ENCODE assay signal across 8 cellular contexts in the genomic region with DNA sequence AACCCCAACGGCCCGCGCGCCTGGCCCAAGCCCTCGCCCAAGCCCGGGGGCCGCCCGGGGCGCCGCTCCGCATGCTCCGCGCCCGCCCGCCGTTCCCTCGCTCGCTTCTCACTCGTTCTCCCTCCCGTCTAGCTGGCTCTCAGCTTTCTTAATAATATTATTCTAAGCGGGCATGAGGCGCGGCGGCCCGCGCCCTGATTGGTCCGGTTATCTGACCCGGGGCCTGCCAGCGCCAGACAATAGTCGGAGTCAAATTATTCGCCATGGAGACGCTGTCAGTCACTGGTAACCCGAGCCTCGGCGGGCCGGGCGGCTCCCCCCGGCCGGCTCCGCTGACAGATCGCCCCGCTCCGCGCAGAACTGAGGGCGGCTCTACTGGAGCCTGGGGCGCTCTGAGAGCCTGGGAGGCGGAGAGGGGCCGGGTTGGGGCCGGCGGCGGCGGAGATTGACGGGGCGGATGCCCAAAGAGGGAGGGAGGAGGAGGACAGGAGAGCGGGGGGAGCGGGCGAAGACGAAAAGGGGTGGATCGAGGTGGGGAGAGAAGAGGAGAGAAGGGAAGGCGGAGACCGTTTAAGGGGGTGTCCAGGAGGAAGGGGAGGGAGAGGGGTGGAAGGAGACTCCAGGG. TPM values are rescaled to one million over a fixed set of nuclear protein-coding genes. Genes with fewer than 3 reads are reported as not detected.
DNase-seq lines count a peak whose midpoint lies in the region; ATAC-seq and TF ChIP-seq lines count a peak whose summit lies in the region.

A gene (minus strand): TSS at position 150 of the 625 bp plus-strand sequence. CDS start 342 bp downstream, outside the sequence.

- DNase-seq in activated CD4-positive, alpha-beta T cell treated with anti-CD3 and anti-CD28 coated beads for 36 hours: peak; percentile 38
- no peak for DNase-seq in activated CD4-positive, alpha-beta T cell treated with anti-CD3 and anti-CD28 coated beads for 4 hours
- peak; percentile 96 for DNase-seq in NCI-H146 treated with DMSO at 0.1 percent for 48 hours (lab: John Stamatoyannopoulos, UW; ENCODE audit: unreplicated experiment)
- no peak for DNase-seq in activated CD4-positive, alpha-beta memory T cell treated with anti-CD3 and anti-CD28 coated beads for 36 hours
- DNase-seq in foreskin fibroblast: peak; percentile 98
- DNase-seq in natural killer cell treated with Interleukin-12 subunit alpha and Interleukin-12 subunit beta and Interleukin-15 and Interleukin-18, amount 100 ng/mL, for 72 hours (ENCODE audit: low spot score): peak; percentile 41
- no peak for DNase-seq in SW 1271 (lab: John Stamatoyannopoulos, UW)

- H3K36me3 Mint-ChIP-seq in activated CD4-positive, alpha-beta T cell treated with anti-CD3 and anti-CD28 coated beads for 36 hours (ENCODE audit: low read depth): no peaks in the 10 kb centered on the region
- H3K36me3 Mint-ChIP-seq in activated CD4-positive, alpha-beta memory T cell treated with anti-CD3 and anti-CD28 coated beads for 36 hours: no peaks in the 10 kb centered on the region
- no peaks in the 10 kb centered on the region for H3K36me3 Mint-ChIP-seq in natural killer cell treated with Interleukin-12 subunit alpha and Interleukin-12 subunit beta and Interleukin-15 and Interleukin-18, amount 100 ng/mL, for 72 hours

- peak within 1 kb of the TSS; percentile 58 to 66 for H3K4me3 ChIP-seq in foreskin fibroblast (ENCODE audit: low read depth in 1 of 2, low read length in 2 of 2)

- peak; percentile 16 for ATAC-seq in activated CD4-positive, alpha-beta T cell treated with anti-CD3 and anti-CD28 coated beads for 36 hours
- peak in 1 of 2 donors; percentile 25 for ATAC-seq in natural killer cell treated with Interleukin-12 subunit alpha and Interleukin-12 subunit beta and Interleukin-15 and Interleukin-18, amount 100 ng/mL, for 72 hours
- ATAC-seq in HG03045 (IDR thresholded peaks at IDR 0.05; ENCODE audit: unreplicated experiment): no peak

- H3K4me1 Mint-ChIP-seq in activated CD4-positive, alpha-beta T cell treated with anti-CD3 and anti-CD28 coated beads for 36 hours: peaks cover 21% of the 10 kb centered on the region
- H3K4me1 Mint-ChIP-seq in activated CD4-positive, alpha-beta memory T cell treated with anti-CD3 and anti-CD28 coated beads for 36 hours (ENCODE audit: low read depth): peaks cover 29% of the 10 kb centered on the region
- peaks cover 6 to 14% of the 10 kb centered on the region in 2 donors for H3K4me1 Mint-ChIP-seq in natural killer cell treated with Interleukin-12 subunit alpha and Interleukin-12 subunit beta and Interleukin-15 and Interleukin-18, amount 100 ng/mL, for 72 hours (ENCODE audit: low read depth in 2 of 2)

- no peak within 1 kb of the TSS for H3K27ac Mint-ChIP-seq in activated CD4-positive, alpha-beta T cell treated with anti-CD3 and anti-CD28 coated beads for 36 hours
- H3K27ac Mint-ChIP-seq in activated CD4-positive, alpha-beta memory T cell treated with anti-CD3 and anti-CD28 coated beads for 36 hours: no peak within 1 kb of the TSS
- no peak within 1 kb of the TSS for H3K27ac Mint-ChIP-seq in natural killer cell treated with Interleukin-12 subunit alpha and Interleukin-12 subunit beta and Interleukin-15 and Interleukin-18, amount 100 ng/mL, for 72 hours

- TF ChIP-seq CTCF in foreskin fibroblast (IDR thresholded peaks at IDR 0.05; ENCODE audit: low read depth, low read length): no peak

- POLR2A ChIA-PET in activated CD4-positive, alpha-beta T cell treated with anti-CD3 and anti-CD28 coated beads for 36 hours (lab: Charles Lee): interaction anchor here (0.7 kb wide), 1 partner anchor 15 kb away, joined by 4 read pairs; no protein-coding TSS in a partner anchor
- POLR2A ChIA-PET in activated CD4-positive, alpha-beta memory T cell treated with anti-CD3 and anti-CD28 coated beads for 36 hours (lab: Charles Lee): interaction anchor here (0.5 kb wide), 1 partner anchor 97 kb away, joined by 4 read pairs; no protein-coding TSS in a partner anchor

- H3K27me3 Mint-ChIP-seq in activated CD4-positive, alpha-beta T cell treated with anti-CD3 and anti-CD28 coated beads for 36 hours: peaks cover 67% of the 10 kb centered on the region
- peaks cover 74% of the 10 kb centered on the region for H3K27me3 Mint-ChIP-seq in activated CD4-positive, alpha-beta memory T cell treated with anti-CD3 and anti-CD28 coated beads for 36 hours
- H3K27me3 Mint-ChIP-seq in natural killer cell treated with Interleukin-12 subunit alpha and Interleukin-12 subunit beta and Interleukin-15 and Interleukin-18, amount 100 ng/mL, for 72 hours: peaks cover 46 to 51% of the 10 kb centered on the region in 2 donors

- H3K4me3 Mint-ChIP-seq in activated CD4-positive, alpha-beta T cell treated with anti-CD3 and anti-CD28 coated beads for 36 hours: peak within 1 kb of the TSS; percentile 53
- H3K4me3 Mint-ChIP-seq in activated CD4-positive, alpha-beta memory T cell treated with anti-CD3 and anti-CD28 coated beads for 36 hours: peak within 1 kb of the TSS; percentile 43
- H3K4me3 Mint-ChIP-seq in natural killer cell treated with Interleukin-12 subunit alpha and Interleukin-12 subunit beta and Interleukin-15 and Interleukin-18, amount 100 ng/mL, for 72 hours: peak within 1 kb of the TSS; percentile 44

- H3K9me3 Mint-ChIP-seq in activated CD4-positive, alpha-beta T cell treated with anti-CD3 and anti-CD28 coated beads for 36 hours (ENCODE audit: low read depth): no peaks in the 10 kb centered on the region
- no peaks in the 10 kb centered on the region for H3K9me3 Mint-ChIP-seq in activated CD4-positive, alpha-beta memory T cell treated with anti-CD3 and anti-CD28 coated beads for 36 hours
- H3K9me3 Mint-ChIP-seq in natural killer cell treated with Interleukin-12 subunit alpha and Interleukin-12 subunit beta and Interleukin-15 and Interleukin-18, amount 100 ng/mL, for 72 hours: no peaks in the 10 kb centered on the region

- CTCF ChIA-PET in activated CD4-positive, alpha-beta T cell treated with anti-CD3 and anti-CD28 coated beads for 36 hours (lab: Charles Lee): interaction anchor here (0.6 to 0.7 kb wide), 2 partner anchors 8 to 121 kb away, joined by 3 read pairs; no protein-coding TSS in a partner anchor
- CTCF ChIA-PET in activated CD4-positive, alpha-beta memory T cell treated with anti-CD3 and anti-CD28 coated beads for 36 hours (lab: Charles Lee): interaction anchor here (1.3 kb wide), 1 partner anchor 28 kb away, joined by 4 read pairs; no protein-coding TSS in a partner anchor

- intact Hi-C loops in activated CD4-positive, alpha-beta T cell treated with anti-CD3 and anti-CD28 coated beads for 36 hours (cut with DNase I, micrococcal nuclease): loop anchor here (5.0 to 10.0 kb wide), 4 partner anchors 77 to 202 kb away; no protein-coding TSS in a partner anchor
- intact Hi-C loops in activated CD4-positive, alpha-beta memory T cell treated with anti-CD3 and anti-CD28 coated beads for 36 hours (cut with micrococcal nuclease): loop anchor here (2.0 to 10.0 kb wide), 2 partner anchors 79 to 205 kb away; no protein-coding TSS in a partner anchor

RNA-seq across cellular contexts. Expression of the gene that starts here (rescaled TPM):
- not detected for total RNA-seq in activated CD4-positive, alpha-beta T cell treated with anti-CD3 and anti-CD28 coated beads for 36 hours
- total RNA-seq in activated CD4-positive, alpha-beta memory T cell treated with anti-CD3 and anti-CD28 coated beads for 36 hours: not detected
- total RNA-seq in natural killer cell treated with Interleukin-12 subunit alpha and Interleukin-12 subunit beta and Interleukin-15 and Interleukin-18, amount 100 ng/mL, for 72 hours: not detected

Comparison
In these comparisons a context has a peak if more than half of its experiments do, and no peak if none do; other contexts are left out.
1. Peak in DNase-seq and ATAC-seq in activated CD4-positive, alpha-beta T cell treated with anti-CD3 and anti-CD28 coated beads for 36 hours; RNA of the gene not detected or under 1 TPM.
2. Peak in DNase-seq in natural killer cell treated with Interleukin-12 subunit alpha and Interleukin-12 subunit beta and Interleukin-15 and Interleukin-18, amount 100 ng/mL, for 72 hours; RNA of the gene not detected or under 1 TPM.
3. DNase-seq: peak in NCI-H146 treated with DMSO at 0.1 percent for 48 hours (single experiment) and foreskin fibroblast (2 of 2); none in activated CD4-positive, alpha-beta T cell treated with anti-CD3 and anti-CD28 coated beads for 4 hours (0 of 2), activated CD4-positive, alpha-beta memory T cell treated with anti-CD3 and anti-CD28 coated beads for 36 hours (single experiment) and SW 1271 (0 of 2).
4. Peak in every context shown above with its lines, with median percentiles within 50 percentile points of each other: H3K4me3 Mint-ChIP-seq.